ENCODE assay signal across 12 cellular contexts in the genomic region with DNA sequence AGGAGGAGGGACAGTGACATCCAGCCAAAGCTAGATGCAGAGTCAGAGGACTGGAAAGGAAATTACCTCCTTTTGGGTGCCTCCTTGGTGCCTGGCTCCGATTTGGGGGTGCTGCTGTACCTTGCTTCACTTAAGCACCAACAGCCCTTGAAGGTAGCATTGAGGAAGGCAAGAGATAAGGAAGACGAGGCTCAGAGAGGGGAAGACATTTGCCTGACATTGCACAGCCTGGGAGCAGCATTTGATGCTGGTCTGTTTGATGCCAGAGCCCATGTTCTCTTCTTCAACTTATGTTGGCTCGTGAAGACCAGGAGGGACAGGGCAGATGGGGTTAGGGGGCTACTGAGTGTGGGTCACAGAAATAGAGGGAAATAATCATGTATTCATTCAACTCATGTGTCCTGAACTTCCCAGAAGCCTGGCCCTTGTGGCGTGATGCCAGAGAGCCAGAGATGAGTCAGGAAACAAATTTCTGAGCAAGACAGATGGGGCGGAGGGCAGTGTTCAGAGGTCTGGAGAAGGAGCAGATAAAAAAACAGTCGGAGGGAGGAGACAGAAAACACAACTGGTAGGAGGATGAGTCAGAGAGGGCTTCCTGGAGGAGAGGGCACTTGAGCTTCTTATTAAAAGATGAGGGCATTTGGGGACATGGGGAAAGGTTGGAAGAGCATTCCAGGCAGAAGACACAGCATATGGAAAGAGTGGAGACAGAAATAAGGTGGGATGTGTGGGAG. TPM values are rescaled to one million over a fixed set of nuclear protein-coding genes. Genes with fewer than 3 reads are reported as not detected.
DNase-seq lines count a peak whose midpoint lies in the region; ATAC-seq and TF ChIP-seq lines count a peak whose summit lies in the region.
"Had no signal": no experiment of that assay in that cellular context is flagged by ENCODE, and none has a peak within 500 bp of the region (broad histone marks: within the 10 kb centered on the region; RNA-seq: fewer than 3 reads in every experiment).

No MANE protein-coding gene starts in this region.

- H3K27ac ChIP-seq in GM23248 = no peak overlapping the region
- no peak overlapping the region for H3K27ac ChIP-seq in right atrium auricular region

- no peaks in the 10 kb centered on the region for H3K79me2 ChIP-seq in GM23248 (ENCODE audit: insufficient read depth)

- H3K4me3 ChIP-seq in GM23248 (no peak overlapping the region), right atrium auricular region (no peak overlapping the region)

- no peak for TF ChIP-seq CTCF in right atrium auricular region (IDR thresholded peaks at IDR 0.05)

- H4K20me1 ChIP-seq in GM23248 (ENCODE audit: insufficient read depth) = no peaks in the 10 kb centered on the region

- no peak overlapping the region for H2AFZ ChIP-seq in GM23248

- no peaks in the 10 kb centered on the region for H3K9me3 ChIP-seq in GM23248 (ENCODE audit: low read depth)
- H3K9me3 ChIP-seq in right atrium auricular region = no peaks in the 10 kb centered on the region

- 15 to 18% methylated on average over 6 of the region's 6 CpGs for WGBS in GM23248 (ENCODE audit: low coverage in 1 of 2, low lambda C conversion rate in 2 of 2, missing lambda C conversion rate in 2 of 2), 2 experiments

- in situ Hi-C loops in GM23248 (cut with MboI) = no loop called here
- in situ Hi-C loops in KBM-7 (cut with MboI; ENCODE audit: low pct_unique_long_range_greater_than_20kb, low sequenced_read_pairs) = no loop called here

- no peaks in the 10 kb centered on the region for H3F3A ChIP-seq in GM23248 (ENCODE audit: insufficient read depth)

- H3K27me3 ChIP-seq in GM23248 (replicated peaks; ENCODE audit: insufficient read depth) (peaks cover 4% of the 10 kb centered on the region), right atrium auricular region (no peaks in the 10 kb centered on the region)

- H3K4me2 ChIP-seq in GM23248 (ENCODE audit: unreplicated experiment) = no peak overlapping the region

- ATAC-seq in left lobe of liver = no peak

- H3K36me3 ChIP-seq in GM23248 (ENCODE audit: low read depth) (no peaks in the 10 kb centered on the region), right atrium auricular region (no peaks in the 10 kb centered on the region)

- no peak overlapping the region for H3K9ac ChIP-seq in GM23248

- no peaks in the 10 kb centered on the region for H3K9me2 ChIP-seq in GM23248 (ENCODE audit: insufficient read depth)

- H3K4me1 ChIP-seq in GM23248 (ENCODE audit: insufficient read depth) (no peaks in the 10 kb centered on the region), right atrium auricular region (no peaks in the 10 kb centered on the region)

- DNase-seq in A172 (ENCODE audit: low spot score) (peak; percentile 93), GM23248 (peak; percentile 72), RPMI7951 (ENCODE audit: low read depth) (peak; percentile 77), fibroblast of peridontal ligament (ENCODE audit: extremely low read depth) (peak; percentile 3), left lobe of liver (ENCODE audit: low spot score) (no peak), COLO668 (lab: John Stamatoyannopoulos, UW; ENCODE audit: unreplicated experiment) (no peak), KBM-7 (no peak), right atrium auricular region (ENCODE audit: low spot score) (no peak)
- DNase-seq: cortex of kidney, NCI-H524 had no signal

RNA-seq across cellular contexts. Expression of a gene that starts 3.0 kb away (rescaled TPM):
- 2.1 TPM in 1 of 2 replicates, not detected in the other for total RNA-seq in A172 (2014; rRNA removed; shearing (Covaris generic))
- not detected in 2 replicates for total RNA-seq in GM23248 (2014; rRNA removed; shearing (Covaris generic))
- 1.1 and 1.6 TPM in 2 replicates for polyA plus RNA-seq in GM23248 (2016; fragmentation: Nextera tagmentation; extraction: Ambion mirVana)
- total RNA-seq in RPMI7951 (2014; rRNA removed; shearing (Covaris generic)) = not detected in 2 replicates
- total RNA-seq in left lobe of liver = not detected
- 1 to 10 TPM in 1 of 2 donors, not detected in 1; 4.6 TPM for total RNA-seq in right atrium auricular region
- total RNA-seq: frontal cortex, urinary bladder had no signal

RNA-seq across cellular contexts. Expression of a gene that starts 6.6 kb away (rescaled TPM):
- 1.9 and 2.2 TPM in 2 replicates for total RNA-seq in A172 (2014; rRNA removed; shearing (Covaris generic))
- not detected in 2 replicates for total RNA-seq in GM23248 (2014; rRNA removed; shearing (Covaris generic))
- polyA plus RNA-seq in GM23248 (2016; fragmentation: Nextera tagmentation; extraction: Ambion mirVana) = not detected in 2 replicates
- not detected in 2 replicates for total RNA-seq in RPMI7951 (2014; rRNA removed; shearing (Covaris generic))
- total RNA-seq in left lobe of liver (not detected), right atrium auricular region (under 1 TPM; 0.19 to 0.59 TPM)

Comparison
In these comparisons a context has a peak if more than half of its experiments do, and no peak if none do; other contexts are left out.
1. DNase-seq: peak in A172 (single experiment), GM23248 (single experiment), RPMI7951 (single experiment) and fibroblast of peridontal ligament (single experiment); none in left lobe of liver (single experiment), COLO668 (single experiment), KBM-7 (single experiment) and right atrium auricular region (single experiment).